ENCODE assay signal across 1 cellular context in the genomic region with DNA sequence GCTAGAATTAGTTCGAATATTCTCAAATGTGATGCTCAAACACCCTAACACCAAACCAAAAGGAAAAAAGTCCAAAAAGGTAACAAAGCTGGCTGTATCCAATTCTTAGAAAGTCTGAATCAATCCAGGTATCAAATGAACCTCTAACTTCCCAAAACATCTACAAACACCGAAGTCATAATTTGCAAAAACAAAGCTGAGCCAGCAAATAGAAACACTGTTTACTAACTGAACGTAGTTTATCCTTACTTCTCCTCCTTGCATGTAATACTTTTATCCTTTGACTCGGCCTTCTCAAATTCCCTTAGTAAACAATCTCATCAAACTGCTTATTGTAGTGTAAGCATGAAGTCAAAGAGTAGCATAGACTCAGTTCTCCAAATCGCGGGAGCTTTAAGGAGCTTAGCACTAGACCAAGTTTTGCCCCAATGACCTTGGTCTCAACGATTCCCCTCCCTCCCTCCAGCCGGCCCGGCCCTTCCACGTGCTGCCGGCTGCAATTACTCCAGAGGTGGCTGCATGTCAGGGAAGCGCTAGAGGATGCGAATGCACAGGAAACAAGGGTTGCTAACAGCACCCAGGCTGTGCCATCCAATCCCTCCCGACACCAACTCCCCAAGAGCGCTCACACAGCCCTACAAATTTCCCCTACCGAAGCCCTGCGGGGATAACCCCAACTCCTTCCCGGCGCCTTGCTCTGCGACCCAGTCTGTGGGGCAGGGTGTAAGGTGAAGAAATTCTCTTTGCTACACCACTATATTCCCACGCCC.
TF ChIP-seq lines count a peak whose summit lies in the region.

No MANE protein-coding gene starts in this region.

TF ChIP-seq in H1, 55 proteins besides CTCF, POLR2A, EP300 and RAD21 (continued from another document):
- TF ChIP-seq, protein P1, sequence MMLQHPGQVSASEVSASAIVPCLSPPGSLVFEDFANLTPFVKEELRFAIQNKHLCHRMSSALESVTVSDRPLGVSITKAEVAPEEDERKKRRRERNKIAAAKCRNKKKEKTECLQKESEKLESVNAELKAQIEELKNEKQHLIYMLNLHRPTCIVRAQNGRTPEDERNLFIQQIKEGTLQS (IDR thresholded peaks at IDR 0.05; ENCODE audit: insufficient read depth, low read depth, low read length), result no peak
- TF ChIP-seq TAF1 (IDR thresholded peaks at IDR 0.05; ENCODE audit: low read depth, low read length) (no peak), SIRT6 (IDR thresholded peaks at IDR 0.05; ENCODE audit: low read length) (no peak), CTBP2 (IDR thresholded peaks at IDR 0.05; ENCODE audit: borderline replicate concordance, insufficient read depth, insufficient read length, low read length) (no peak), SUZ12 (IDR thresholded peaks at IDR 0.05; ENCODE audit: low read length) (no peak), SIN3A (conservative IDR thresholded peaks at IDR 0.05 in 1 of 2, IDR thresholded peaks at IDR 0.05 in 1 of 2; ENCODE audit: low read depth in 1 of 2, low read length in 2 of 2) (peak in 1 of 2 experiments; percentile 21; a peak in 1 of 4 replicates), TEAD4 (IDR thresholded peaks at IDR 0.05; ENCODE audit: low read depth, low read length) (no peak)
- TF ChIP-seq, protein P2, sequence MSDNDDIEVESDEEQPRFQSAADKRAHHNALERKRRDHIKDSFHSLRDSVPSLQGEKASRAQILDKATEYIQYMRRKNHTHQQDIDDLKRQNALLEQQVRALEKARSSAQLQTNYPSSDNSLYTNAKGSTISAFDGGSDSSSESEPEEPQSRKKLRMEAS (IDR thresholded peaks at IDR 0.05), result peak; percentile 75
- TF ChIP-seq, protein P3, sequence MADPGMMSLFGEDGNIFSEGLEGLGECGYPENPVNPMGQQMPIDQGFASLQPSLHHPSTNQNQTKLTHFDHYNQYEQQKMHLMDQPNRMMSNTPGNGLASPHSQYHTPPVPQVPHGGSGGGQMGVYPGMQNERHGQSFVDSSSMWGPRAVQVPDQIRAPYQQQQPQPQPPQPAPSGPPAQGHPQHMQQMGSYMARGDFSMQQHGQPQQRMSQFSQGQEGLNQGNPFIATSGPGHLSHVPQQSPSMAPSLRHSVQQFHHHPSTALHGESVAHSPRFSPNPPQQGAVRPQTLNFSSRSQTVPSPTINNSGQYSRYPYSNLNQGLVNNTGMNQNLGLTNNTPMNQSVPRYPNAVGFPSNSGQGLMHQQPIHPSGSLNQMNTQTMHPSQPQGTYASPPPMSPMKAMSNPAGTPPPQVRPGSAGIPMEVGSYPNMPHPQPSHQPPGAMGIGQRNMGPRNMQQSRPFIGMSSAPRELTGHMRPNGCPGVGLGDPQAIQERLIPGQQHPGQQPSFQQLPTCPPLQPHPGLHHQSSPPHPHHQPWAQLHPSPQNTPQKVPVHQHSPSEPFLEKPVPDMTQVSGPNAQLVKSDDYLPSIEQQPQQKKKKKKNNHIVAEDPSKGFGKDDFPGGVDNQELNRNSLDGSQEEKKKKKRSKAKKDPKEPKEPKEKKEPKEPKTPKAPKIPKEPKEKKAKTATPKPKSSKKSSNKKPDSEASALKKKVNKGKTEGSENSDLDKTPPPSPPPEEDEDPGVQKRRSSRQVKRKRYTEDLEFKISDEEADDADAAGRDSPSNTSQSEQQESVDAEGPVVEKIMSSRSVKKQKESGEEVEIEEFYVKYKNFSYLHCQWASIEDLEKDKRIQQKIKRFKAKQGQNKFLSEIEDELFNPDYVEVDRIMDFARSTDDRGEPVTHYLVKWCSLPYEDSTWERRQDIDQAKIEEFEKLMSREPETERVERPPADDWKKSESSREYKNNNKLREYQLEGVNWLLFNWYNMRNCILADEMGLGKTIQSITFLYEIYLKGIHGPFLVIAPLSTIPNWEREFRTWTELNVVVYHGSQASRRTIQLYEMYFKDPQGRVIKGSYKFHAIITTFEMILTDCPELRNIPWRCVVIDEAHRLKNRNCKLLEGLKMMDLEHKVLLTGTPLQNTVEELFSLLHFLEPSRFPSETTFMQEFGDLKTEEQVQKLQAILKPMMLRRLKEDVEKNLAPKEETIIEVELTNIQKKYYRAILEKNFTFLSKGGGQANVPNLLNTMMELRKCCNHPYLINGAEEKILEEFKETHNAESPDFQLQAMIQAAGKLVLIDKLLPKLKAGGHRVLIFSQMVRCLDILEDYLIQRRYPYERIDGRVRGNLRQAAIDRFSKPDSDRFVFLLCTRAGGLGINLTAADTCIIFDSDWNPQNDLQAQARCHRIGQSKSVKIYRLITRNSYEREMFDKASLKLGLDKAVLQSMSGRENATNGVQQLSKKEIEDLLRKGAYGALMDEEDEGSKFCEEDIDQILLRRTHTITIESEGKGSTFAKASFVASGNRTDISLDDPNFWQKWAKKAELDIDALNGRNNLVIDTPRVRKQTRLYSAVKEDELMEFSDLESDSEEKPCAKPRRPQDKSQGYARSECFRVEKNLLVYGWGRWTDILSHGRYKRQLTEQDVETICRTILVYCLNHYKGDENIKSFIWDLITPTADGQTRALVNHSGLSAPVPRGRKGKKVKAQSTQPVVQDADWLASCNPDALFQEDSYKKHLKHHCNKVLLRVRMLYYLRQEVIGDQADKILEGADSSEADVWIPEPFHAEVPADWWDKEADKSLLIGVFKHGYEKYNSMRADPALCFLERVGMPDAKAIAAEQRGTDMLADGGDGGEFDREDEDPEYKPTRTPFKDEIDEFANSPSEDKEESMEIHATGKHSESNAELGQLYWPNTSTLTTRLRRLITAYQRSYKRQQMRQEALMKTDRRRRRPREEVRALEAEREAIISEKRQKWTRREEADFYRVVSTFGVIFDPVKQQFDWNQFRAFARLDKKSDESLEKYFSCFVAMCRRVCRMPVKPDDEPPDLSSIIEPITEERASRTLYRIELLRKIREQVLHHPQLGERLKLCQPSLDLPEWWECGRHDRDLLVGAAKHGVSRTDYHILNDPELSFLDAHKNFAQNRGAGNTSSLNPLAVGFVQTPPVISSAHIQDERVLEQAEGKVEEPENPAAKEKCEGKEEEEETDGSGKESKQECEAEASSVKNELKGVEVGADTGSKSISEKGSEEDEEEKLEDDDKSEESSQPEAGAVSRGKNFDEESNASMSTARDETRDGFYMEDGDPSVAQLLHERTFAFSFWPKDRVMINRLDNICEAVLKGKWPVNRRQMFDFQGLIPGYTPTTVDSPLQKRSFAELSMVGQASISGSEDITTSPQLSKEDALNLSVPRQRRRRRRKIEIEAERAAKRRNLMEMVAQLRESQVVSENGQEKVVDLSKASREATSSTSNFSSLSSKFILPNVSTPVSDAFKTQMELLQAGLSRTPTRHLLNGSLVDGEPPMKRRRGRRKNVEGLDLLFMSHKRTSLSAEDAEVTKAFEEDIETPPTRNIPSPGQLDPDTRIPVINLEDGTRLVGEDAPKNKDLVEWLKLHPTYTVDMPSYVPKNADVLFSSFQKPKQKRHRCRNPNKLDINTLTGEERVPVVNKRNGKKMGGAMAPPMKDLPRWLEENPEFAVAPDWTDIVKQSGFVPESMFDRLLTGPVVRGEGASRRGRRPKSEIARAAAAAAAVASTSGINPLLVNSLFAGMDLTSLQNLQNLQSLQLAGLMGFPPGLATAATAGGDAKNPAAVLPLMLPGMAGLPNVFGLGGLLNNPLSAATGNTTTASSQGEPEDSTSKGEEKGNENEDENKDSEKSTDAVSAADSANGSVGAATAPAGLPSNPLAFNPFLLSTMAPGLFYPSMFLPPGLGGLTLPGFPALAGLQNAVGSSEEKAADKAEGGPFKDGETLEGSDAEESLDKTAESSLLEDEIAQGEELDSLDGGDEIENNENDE (IDR thresholded peaks at IDR 0.05; ENCODE audit: insufficient replicate concordance, low read length), result no peak
